26 cellular contexts compared by ENCODE assay signal in genomic region chr4:182931691-182932297, GRCh38.
"Had no signal": no experiment of that assay in that cellular context is flagged by ENCODE, and none has a peak within 500 bp of the region (broad histone marks: within the 10 kb centered on the region; RNA-seq: fewer than 3 reads in every experiment).

No MANE protein-coding gene starts in this region.

- H3K27ac ChIP-seq: adrenal gland, ascending aorta, breast epithelium, colonic mucosa, dorsolateral prefrontal cortex, gastrocnemius medialis, pancreas, psoas muscle, right atrium auricular region had no signal

- ATAC-seq: activated CD4-positive, CD25-positive, alpha-beta regulatory T cell treated with anti-CD3 and anti-CD28 coated beads, Interleukin-2, amount 50 U/mL, for 24 hours; activated CD8-positive, alpha-beta memory T cell treated with anti-CD3 and anti-CD28 coated beads, Interleukin-2, amount 10 ng/mL, durations not matched to agents 7 days and 5 days; activated CD8-positive, alpha-beta T cell treated with anti-CD3 and anti-CD28 coated beads for 36 hours; effector memory CD8-positive, alpha-beta T cell; esophagus mucosa; gastrocnemius medialis; natural killer cell; pancreas; psoas muscle had no signal

- H3K9me3 ChIP-seq: adrenal gland, ascending aorta, breast epithelium, colonic mucosa, gastrocnemius medialis, pancreas, psoas muscle, right atrium auricular region had no signal

- H3K27me3 ChIP-seq: adrenal gland, ascending aorta, breast epithelium, colonic mucosa, gastrocnemius medialis, pancreas, right atrium auricular region had no signal

- H3K4me1 ChIP-seq: adrenal gland, ascending aorta, breast epithelium, colonic mucosa, gastrocnemius medialis, pancreas, psoas muscle, right atrium auricular region had no signal

- H3K4me3 ChIP-seq: adrenal gland, ascending aorta, breast epithelium, colonic mucosa, dorsolateral prefrontal cortex, gastrocnemius medialis, pancreas, psoas muscle, right atrium auricular region had no signal

- DNase-seq: activated CD4-positive, alpha-beta T cell treated with anti-CD3 and anti-CD28 coated beads, Interleukin-2, amount 10 ng/mL, durations not matched to agents 24 days and 14 days; activated CD8-positive, alpha-beta memory T cell treated with anti-CD3 and anti-CD28 coated beads, Interleukin-2, amount 10 ng/mL, durations not matched to agents 7 days and 5 days; activated CD8-positive, alpha-beta T cell treated with anti-CD3 and anti-CD28 coated beads for 36 hours; activated gamma-delta T cell; activated T-cell treated with anti-CD3 and anti-CD28 coated beads for 4 hours; adrenal gland; colonic mucosa; dorsolateral prefrontal cortex; effector memory CD8-positive, alpha-beta T cell; gastrocnemius medialis; hippocampal formation; midbrain; natural killer cell; pancreas; psoas muscle; stimulated activated CD4-positive, alpha-beta T cell treated with anti-CD3 and anti-CD28 coated beads, Interleukin-4, amount 100 ng/mL, for 24 hours; stimulated activated naive CD4-positive, alpha-beta T cell treated with Interleukin-2 at 50 U/mL for 16 hours; T-helper 2 cell had no signal

- FAIRE-seq: endothelial cell of umbilical vein, islet of Langerhans, pancreas, urothelium cell line had no signal

- H3K36me3 ChIP-seq: adrenal gland, ascending aorta, breast epithelium, colonic mucosa, gastrocnemius medialis, pancreas, right atrium auricular region had no signal
